In genomic region chr12:2944401-2945047, GRCh38 we compare ENCODE assay signal across 1 cellular context.
TF ChIP-seq lines count a peak whose summit lies in the region.

No MANE protein-coding gene starts in this region.

TF ChIP-seq in HepG2, 621 proteins besides CTCF, POLR2A, EP300 and RAD21 (continued from another document and continues in another):
- TF ChIP-seq TRAFD1 (CRISPR knock-in tag; IDR thresholded peaks at IDR 0.05; ENCODE audit: borderline replicate concordance) (no peak), ZNF275 (CRISPR knock-in tag; IDR thresholded peaks at IDR 0.05; ENCODE audit: borderline replicate concordance) (no peak), RCOR2 (CRISPR knock-in tag; IDR thresholded peaks at IDR 0.05) (no peak), GRHL1 (CRISPR knock-in tag; conservative IDR thresholded peaks at IDR 0.05) (no peak), ZBTB37 (CRISPR knock-in tag; IDR thresholded peaks at IDR 0.05) (no peak), ZKSCAN1 (IDR thresholded peaks at IDR 0.05; ENCODE audit: low read length) (no peak), ZNF839 (CRISPR knock-in tag; IDR thresholded peaks at IDR 0.05; ENCODE audit: borderline replicate concordance) (no peak), ZFP91 (CRISPR knock-in tag; IDR thresholded peaks at IDR 0.05; ENCODE audit: borderline replicate concordance) (no peak), ZNF550 (CRISPR knock-in tag; IDR thresholded peaks at IDR 0.05; ENCODE audit: borderline replicate concordance) (no peak), NFIC (IDR thresholded peaks at IDR 0.05; ENCODE audit: low read length) (no peak), ZNF746 (CRISPR knock-in tag; IDR thresholded peaks at IDR 0.05) (no peak), RAD51 (IDR thresholded peaks at IDR 0.05; ENCODE audit: borderline replicate concordance) (no peak), EED (CRISPR knock-in tag; IDR thresholded peaks at IDR 0.05) (no peak), NR2F2 (IDR thresholded peaks at IDR 0.05; ENCODE audit: borderline replicate concordance, low read depth) (no peak), CBX1 (IDR thresholded peaks at IDR 0.05; ENCODE audit: low read depth) (no peak), ESRRA (CRISPR knock-in tag; IDR thresholded peaks at IDR 0.05; ENCODE audit: low read depth) (no peak), TAF1 (CRISPR knock-in tag; IDR thresholded peaks at IDR 0.05) (no peak), HMG20A (CRISPR knock-in tag; IDR thresholded peaks at IDR 0.05; ENCODE audit: borderline replicate concordance) (no peak), ZSCAN29 (CRISPR knock-in tag; conservative IDR thresholded peaks at IDR 0.05) (no peak), ZBTB25 (CRISPR knock-in tag; IDR thresholded peaks at IDR 0.05) (no peak), ZNF225 (CRISPR knock-in tag; IDR thresholded peaks at IDR 0.05) (no peak), ZNF317 (CRISPR knock-in tag; IDR thresholded peaks at IDR 0.05) (no peak), TAF15 (IDR thresholded peaks at IDR 0.05; ENCODE audit: low read depth, low read length, poor library complexity, severe bottlenecking) (no peak), REL (CRISPR knock-in tag; conservative IDR thresholded peaks at IDR 0.05) (0 out of 2 replicates have a peak, but pooled peaks have one; percentile 37), ZSCAN22 (CRISPR knock-in tag; IDR thresholded peaks at IDR 0.05) (no peak), SNAPC4 (CRISPR knock-in tag; IDR thresholded peaks at IDR 0.05) (no peak), TSC22D2 (CRISPR knock-in tag; IDR thresholded peaks at IDR 0.05; ENCODE audit: borderline replicate concordance) (no peak), KIAA2018 (CRISPR knock-in tag; IDR thresholded peaks at IDR 0.05; ENCODE audit: borderline replicate concordance) (no peak), CENPBD1 (CRISPR knock-in tag; IDR thresholded peaks at IDR 0.05; ENCODE audit: borderline replicate concordance, low read depth) (no peak), ZNF235 (CRISPR knock-in tag; IDR thresholded peaks at IDR 0.05; ENCODE audit: borderline replicate concordance) (no peak), ZNF780A (CRISPR knock-in tag; IDR thresholded peaks at IDR 0.05) (no peak), ZNF484 (CRISPR knock-in tag; IDR thresholded peaks at IDR 0.05; ENCODE audit: borderline replicate concordance, low read depth) (no peak), GATAD2A (CRISPR knock-in tag; IDR thresholded peaks at IDR 0.05) (no peak), SKI (IDR thresholded peaks at IDR 0.05; ENCODE audit: partially characterized antibody) (no peak), POLR2AphosphoS5 (IDR thresholded peaks at IDR 0.05; ENCODE audit: low read depth, low read length) (no peak), TCF12 (IDR thresholded peaks at IDR 0.05) (no peak), TCF12 (CRISPR knock-in tag; IDR thresholded peaks at IDR 0.05) (no peak)
